ENCODE assay signal across 9 cellular contexts in the genomic region with DNA sequence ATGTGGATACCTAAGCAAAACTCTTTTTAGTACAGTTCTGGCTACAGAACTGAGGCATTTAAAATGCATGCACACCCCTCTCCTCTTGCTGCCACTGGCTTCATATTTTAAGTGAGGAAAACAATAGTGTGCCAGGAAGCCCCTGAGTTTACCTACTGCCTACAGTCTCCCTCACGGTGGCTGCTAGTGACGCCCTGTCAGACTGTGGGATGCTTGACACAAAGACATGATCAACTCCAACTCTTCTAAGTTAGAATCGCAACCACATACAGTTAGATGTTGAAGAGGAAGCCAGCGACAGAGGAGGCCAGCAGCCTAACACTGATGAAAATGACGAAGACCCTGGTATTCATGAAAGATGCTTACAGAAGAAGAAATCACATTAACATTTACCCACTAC. TPM values are rescaled to one million over a fixed set of nuclear protein-coding genes. Genes with fewer than 3 reads are reported as not detected.
DNase-seq lines count a peak whose midpoint lies in the region; ATAC-seq, FAIRE-seq and TF ChIP-seq lines count a peak whose summit lies in the region.
"Had no signal": no experiment of that assay in that cellular context is flagged by ENCODE, and none has a peak within 500 bp of the region (broad histone marks: within the 10 kb centered on the region; RNA-seq: fewer than 3 reads in every experiment).

No MANE protein-coding gene starts in this region.

- H3K27me3 Mint-ChIP-seq in activated CD8-positive, alpha-beta memory T cell treated with anti-CD3 and anti-CD28 coated beads, Interleukin-2, amount 10 ng/mL, durations not matched to agents 7 days and 5 days, result no peaks in the 10 kb centered on the region
- H3K27me3 Mint-ChIP-seq in activated T-helper 2 cell treated with anti-CD3 and anti-CD28 coated beads, Interferon-gamma antibody, Interleukin-2, Interleukin-4, amounts not matched to agents 10 μg/mL and 5 μg/mL and 100 μg/mL, durations not matched to agents 14 hours and 24 hours and 36 hours (ENCODE audit: low read depth), result no peaks in the 10 kb centered on the region

- peaks cover 20% of the 10 kb centered on the region for H4K20me1 ChIP-seq in keratinocyte (ENCODE audit: control insufficient read depth, extremely low read depth, insufficient read depth, low read length)

- peak; percentile 55 for DNase-seq in activated CD8-positive, alpha-beta memory T cell treated with anti-CD3 and anti-CD28 coated beads, Interleukin-2, amount 10 ng/mL, durations not matched to agents 7 days and 5 days
- no peak for DNase-seq in activated CD8-positive, alpha-beta memory T cell treated with anti-CD3 and anti-CD28 coated beads, Interleukin-2, amount 50 U/mL, for 4 hours
- DNase-seq in activated T-helper 2 cell treated with anti-CD3 and anti-CD28 coated beads, Interferon-gamma antibody, Interleukin-2, Interleukin-4, amounts not matched to agents 10 μg/mL and 5 μg/mL and 100 μg/mL, durations not matched to agents 14 hours and 24 hours and 36 hours (ENCODE audit: low spot score), result no peak
- DNase-seq in keratinocyte (ENCODE audit: low read depth, low spot score) (no peak), thoracic aorta (ENCODE audit: low spot score) (no peak), testis (no peak), NAMALWA (ENCODE audit: low spot score) (no peak), NCI-H146 (lab: John Stamatoyannopoulos, UW) (no peak)

- intact Hi-C loops in activated T-helper 2 cell treated with anti-CD3 and anti-CD28 coated beads, Interferon-gamma antibody, Interleukin-2, Interleukin-4, amounts not matched to agents 10 μg/mL and 5 μg/mL and 100 μg/mL, durations not matched to agents 14 hours and 24 hours and 36 hours (cut with micrococcal nuclease), result loop anchor here (5.0 to 10.0 kb wide), 3 partner anchors 44 to 237 kb away; partner anchors contain the start of genes INPP5E, QSOX2 and SNAPC4
- intact Hi-C loops in testis (cut with DNase I; ENCODE audit: low total_unique reads), result no loop called here

- H3K9me3 ChIP-seq in keratinocyte (ENCODE audit: control insufficient read depth, low read depth, low read length), result no peaks in the 10 kb centered on the region
- H3K9me3 ChIP-seq in thoracic aorta, result no peaks in the 10 kb centered on the region
- no peaks in the 10 kb centered on the region for H3K9me3 ChIP-seq in testis
- H3K9me3 ChIP-seq: mucosa of descending colon had no signal

- peak overlapping the region; percentile 93 for H3K4me3 Mint-ChIP-seq in activated CD8-positive, alpha-beta memory T cell treated with anti-CD3 and anti-CD28 coated beads, Interleukin-2, amount 10 ng/mL, durations not matched to agents 7 days and 5 days
- peak overlapping the region; percentile 98 for H3K4me3 Mint-ChIP-seq in activated T-helper 2 cell treated with anti-CD3 and anti-CD28 coated beads, Interferon-gamma antibody, Interleukin-2, Interleukin-4, amounts not matched to agents 10 μg/mL and 5 μg/mL and 100 μg/mL, durations not matched to agents 14 hours and 24 hours and 36 hours (ENCODE audit: low read depth)

- peaks cover 59% of the 10 kb centered on the region for H3K79me2 ChIP-seq in keratinocyte (ENCODE audit: control insufficient read depth, insufficient read depth, low read length)

- no peaks in the 10 kb centered on the region for H3K27me3 ChIP-seq in keratinocyte (ENCODE audit: control insufficient read depth, extremely low read depth, insufficient read depth, low read length)
- no peaks in the 10 kb centered on the region for H3K27me3 ChIP-seq in thoracic aorta (replicated peaks; ENCODE audit: insufficient read depth)
- no peaks in the 10 kb centered on the region for H3K27me3 ChIP-seq in testis

- dilution Hi-C loops in keratinocyte (cut with MboI; ENCODE audit: extremely low pct_ligation_motif_present, low sequenced_read_pairs), result no loop called here

- CTCF ChIA-PET in activated CD8-positive, alpha-beta memory T cell treated with anti-CD3 and anti-CD28 coated beads, Interleukin-2, amount 10 ng/mL, durations not matched to agents 7 days and 5 days (lab: Charles Lee), result no interaction called here

- peaks cover 23% of the 10 kb centered on the region for H3K36me3 Mint-ChIP-seq in activated CD8-positive, alpha-beta memory T cell treated with anti-CD3 and anti-CD28 coated beads, Interleukin-2, amount 10 ng/mL, durations not matched to agents 7 days and 5 days
- peaks cover 31% of the 10 kb centered on the region for H3K36me3 Mint-ChIP-seq in activated T-helper 2 cell treated with anti-CD3 and anti-CD28 coated beads, Interferon-gamma antibody, Interleukin-2, Interleukin-4, amounts not matched to agents 10 μg/mL and 5 μg/mL and 100 μg/mL, durations not matched to agents 14 hours and 24 hours and 36 hours (ENCODE audit: low read depth)

- H2AFZ ChIP-seq in keratinocyte (ENCODE audit: control insufficient read depth, low read length), result no peak overlapping the region

- 20 to 35% methylated on average over 5 of the region's 5 CpGs for WGBS in testis, 2 donors

- TF ChIP-seq POLR2A in testis (IDR thresholded peaks at IDR 0.05), result no peak

- H3K27ac Mint-ChIP-seq in activated CD8-positive, alpha-beta memory T cell treated with anti-CD3 and anti-CD28 coated beads, Interleukin-2, amount 10 ng/mL, durations not matched to agents 7 days and 5 days, result peak overlapping the region; percentile 95
- peak overlapping the region; percentile 66 for H3K27ac Mint-ChIP-seq in activated T-helper 2 cell treated with anti-CD3 and anti-CD28 coated beads, Interferon-gamma antibody, Interleukin-2, Interleukin-4, amounts not matched to agents 10 μg/mL and 5 μg/mL and 100 μg/mL, durations not matched to agents 14 hours and 24 hours and 36 hours

- no peak for FAIRE-seq in keratinocyte (lab: Jason Lieb, UNC)

- no peaks in the 10 kb centered on the region for H3K9me3 Mint-ChIP-seq in activated CD8-positive, alpha-beta memory T cell treated with anti-CD3 and anti-CD28 coated beads, Interleukin-2, amount 10 ng/mL, durations not matched to agents 7 days and 5 days (ENCODE audit: low read depth)
- no peaks in the 10 kb centered on the region for H3K9me3 Mint-ChIP-seq in activated T-helper 2 cell treated with anti-CD3 and anti-CD28 coated beads, Interferon-gamma antibody, Interleukin-2, Interleukin-4, amounts not matched to agents 10 μg/mL and 5 μg/mL and 100 μg/mL, durations not matched to agents 14 hours and 24 hours and 36 hours

- peak overlapping the region; percentile 95 for H3K4me2 ChIP-seq in keratinocyte (ENCODE audit: control insufficient read depth, extremely low read depth, insufficient read depth, low read depth, low read length)

- H3K4me1 ChIP-seq in keratinocyte (ENCODE audit: control insufficient read depth, extremely low read depth, insufficient read depth, low read length) (peaks cover 17% of the 10 kb centered on the region), thoracic aorta (ENCODE audit: control insufficient read depth in 1 of 2, low read depth in 2 of 2) (peaks cover 12 to 23% of the 10 kb centered on the region in 2 donors), testis (peaks cover 26% of the 10 kb centered on the region)

- TF ChIP-seq CTCF in keratinocyte (optimal IDR thresholded peaks at IDR 0.05 in 1 of 3, IDR thresholded peaks at IDR 0.05 in 1 of 3, conservative IDR thresholded peaks at IDR 0.05 in 1 of 3; ENCODE audit: extremely low read depth in 1 of 3, insufficient read depth in 2 of 3, low read length in 3 of 3) (no peak), thoracic aorta (IDR thresholded peaks at IDR 0.05) (no peak), testis (IDR thresholded peaks at IDR 0.05) (no peak)

- ATAC-seq in activated CD8-positive, alpha-beta memory T cell treated with anti-CD3 and anti-CD28 coated beads, Interleukin-2, amount 10 ng/mL, durations not matched to agents 7 days and 5 days, result no peak
- ATAC-seq in thoracic aorta (ENCODE audit: insufficient number of reproducible peaks, low FRiP score, low read depth), result no peak
- ATAC-seq: mucosa of descending colon had no signal

- H3K4me3 ChIP-seq in keratinocyte (ENCODE audit: control insufficient read depth in 2 of 3, extremely low read depth in 1 of 3, insufficient read depth in 2 of 3, low read depth in 1 of 3, low read length in 3 of 3), result peak overlapping the region; percentile 73 to 92 (median 83)
- peak overlapping the region; percentile 100 for H3K4me3 ChIP-seq in thoracic aorta
- no peak overlapping the region for H3K4me3 ChIP-seq in testis

- peak overlapping the region; percentile 97 for H3K9ac ChIP-seq in keratinocyte (ENCODE audit: control insufficient read depth, extremely low read depth, insufficient read depth, low read length)

- no peaks in the 10 kb centered on the region for H3K9me1 ChIP-seq in keratinocyte (ENCODE audit: control insufficient read depth, extremely low read depth, insufficient read depth, low read length)

- H3K27ac ChIP-seq in keratinocyte (ENCODE audit: control insufficient read depth, insufficient read depth, low read length) (peak overlapping the region; percentile 96), thoracic aorta (no peak overlapping the region), testis (no peak overlapping the region)

- H3K36me3 ChIP-seq in keratinocyte (ENCODE audit: control insufficient read depth in 2 of 2, extremely low read depth in 1 of 2, insufficient read depth in 2 of 2, low read length in 2 of 2) (peaks cover 13 to 19% of the 10 kb centered on the region in 2 experiments), thoracic aorta (peaks cover 9% of the 10 kb centered on the region), testis (ENCODE audit: low read depth, missing control alignments) (no peaks in the 10 kb centered on the region)

- peaks cover 31% of the 10 kb centered on the region for H3K4me1 Mint-ChIP-seq in activated CD8-positive, alpha-beta memory T cell treated with anti-CD3 and anti-CD28 coated beads, Interleukin-2, amount 10 ng/mL, durations not matched to agents 7 days and 5 days
- peaks cover 18% of the 10 kb centered on the region for H3K4me1 Mint-ChIP-seq in activated T-helper 2 cell treated with anti-CD3 and anti-CD28 coated beads, Interferon-gamma antibody, Interleukin-2, Interleukin-4, amounts not matched to agents 10 μg/mL and 5 μg/mL and 100 μg/mL, durations not matched to agents 14 hours and 24 hours and 36 hours (ENCODE audit: low read depth)

RNA-seq across cellular contexts. Expression of gene SEC16A, which starts 1.3 kb away (rescaled TPM):
- 10 to 100 TPM; 88.0 to 96.7 TPM for total RNA-seq in activated CD8-positive, alpha-beta memory T cell treated with anti-CD3 and anti-CD28 coated beads, Interleukin-2, amount 10 ng/mL, durations not matched to agents 7 days and 5 days
- total RNA-seq in activated T-helper 2 cell treated with anti-CD3 and anti-CD28 coated beads, Interferon-gamma antibody, Interleukin-2, Interleukin-4, amounts not matched to agents 10 μg/mL and 5 μg/mL and 100 μg/mL, durations not matched to agents 14 hours and 24 hours and 36 hours, result 74.5 and 77.5 TPM in 2 replicates
- polyA plus RNA-seq in keratinocyte (12.2 to 33.1 TPM (median 15.8 TPM) in 3 replicates), testis (ENCODE audit: insufficient read depth, low read depth, low replicate concordance) (67.8 TPM)
- 22.4 TPM for polyA plus RNA-seq in keratinocyte (2011; ENCODE audit: low read depth)
- polyA plus RNA-seq in keratinocyte (2011; cell fraction: cytosol; rRNA removed), result 28.6 and 31.4 TPM in 2 replicates
- 152 and 161 TPM in 2 replicates for polyA plus RNA-seq in keratinocyte (2011; cell fraction: nucleus; rRNA removed)
- 40.9 and 60.4 TPM in 2 replicates for polyA plus RNA-seq in keratinocyte (2012; ENCODE audit: low replicate concordance)
- polyA minus RNA-seq in keratinocyte, result 28.0 to 141 TPM (median 38.6 TPM) in 3 replicates
- 46.6 TPM for polyA minus RNA-seq in keratinocyte (2011; cell fraction: cytosol; rRNA and poly(A)+ RNA removed)
- polyA minus RNA-seq in keratinocyte (2011; cell fraction: nucleus; rRNA and poly(A)+ RNA removed), result 84.6 and 123 TPM in 2 replicates
- total RNA-seq in thoracic aorta (10 to 100 TPM; 59.0 to 72.8 TPM), testis (100 to 1,000 TPM in 1 of 2 donors, 10 to 100 TPM in 1; 90.4 to 103 TPM)

RNA-seq across cellular contexts. Expression of gene INPP5E, which starts 41.9 kb away (rescaled TPM):
- 10 to 100 TPM; 20.0 to 21.4 TPM for total RNA-seq in activated CD8-positive, alpha-beta memory T cell treated with anti-CD3 and anti-CD28 coated beads, Interleukin-2, amount 10 ng/mL, durations not matched to agents 7 days and 5 days
- total RNA-seq in activated T-helper 2 cell treated with anti-CD3 and anti-CD28 coated beads, Interferon-gamma antibody, Interleukin-2, Interleukin-4, amounts not matched to agents 10 μg/mL and 5 μg/mL and 100 μg/mL, durations not matched to agents 14 hours and 24 hours and 36 hours, result 20.8 and 21.8 TPM in 2 replicates
- polyA plus RNA-seq in keratinocyte (4.4 to 6.5 TPM (median 5.2 TPM) in 3 replicates), testis (ENCODE audit: insufficient read depth, low read depth, low replicate concordance) (22.1 TPM)
- polyA plus RNA-seq in keratinocyte (2011; ENCODE audit: low read depth), result 2.7 TPM
- 3.3 and 5.5 TPM in 2 replicates for polyA plus RNA-seq in keratinocyte (2011; cell fraction: cytosol; rRNA removed)
- 20.7 and 26.3 TPM in 2 replicates for polyA plus RNA-seq in keratinocyte (2011; cell fraction: nucleus; rRNA removed)
- 4.6 and 7.2 TPM in 2 replicates for polyA plus RNA-seq in keratinocyte (2012; ENCODE audit: low replicate concordance)
- polyA minus RNA-seq in keratinocyte, result 3.9 to 9.0 TPM (median 3.9 TPM) in 3 replicates
- 5.9 TPM for polyA minus RNA-seq in keratinocyte (2011; cell fraction: cytosol; rRNA and poly(A)+ RNA removed)
- polyA minus RNA-seq in keratinocyte (2011; cell fraction: nucleus; rRNA and poly(A)+ RNA removed), result 7.7 and 9.2 TPM in 2 replicates
- total RNA-seq in thoracic aorta (10 to 100 TPM; 11.9 to 12.5 TPM), testis (10 to 100 TPM; 32.2 to 38.0 TPM)

Comparison
In these comparisons a context has a peak if more than half of its experiments do, and no peak if none do; other contexts are left out.
1. H3K4me3 ChIP-seq: peak in keratinocyte (3 of 3) and thoracic aorta (single experiment); none in testis (0 of 2).